Comparison of ENCODE assay signal across 14 cellular contexts in the genomic region with DNA sequence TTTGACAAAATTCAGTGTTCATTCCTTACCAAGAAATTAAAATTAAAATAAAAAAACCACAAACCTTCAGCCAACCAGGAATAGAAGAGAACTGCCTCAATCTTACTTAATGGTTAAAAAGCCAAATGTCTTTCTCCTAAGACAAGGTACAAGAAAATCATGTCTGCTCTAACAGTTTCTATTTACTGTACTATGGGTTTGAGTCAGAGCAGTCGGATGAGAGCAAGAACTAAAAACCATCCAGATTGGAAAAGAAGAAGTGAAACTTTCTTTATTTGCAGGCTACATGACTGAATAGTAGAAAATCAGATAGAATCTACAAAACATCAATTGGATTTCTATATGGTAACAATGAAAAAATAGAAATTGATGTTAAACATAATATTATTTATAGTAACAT.
DNase-seq lines count a peak whose midpoint lies in the region; ATAC-seq and TF ChIP-seq lines count a peak whose summit lies in the region.
"Had no signal": no experiment of that assay in that cellular context is flagged by ENCODE, and none has a peak within 500 bp of the region (broad histone marks: within the 10 kb centered on the region; RNA-seq: fewer than 3 reads in every experiment).

No MANE protein-coding gene starts in this region.

- ATAC-seq in HG02763 (IDR thresholded peaks at IDR 0.05; ENCODE audit: unreplicated experiment) (peak; percentile 82), HG03442 (IDR thresholded peaks at IDR 0.05; ENCODE audit: unreplicated experiment) (peak; percentile 70)

- intact Hi-C loops in uterus (cut with DNase I; ENCODE audit: low total_unique reads) = no loop called here

- no peak overlapping the region for H3K4me3 ChIP-seq in uterus

- H3K36me3 ChIP-seq in uterus = no peaks in the 10 kb centered on the region

- DNase-seq in SIG-M5 treated with dmso at 0.1 percent for 504 hours (lab: John Stamatoyannopoulos, UW; ENCODE audit: unreplicated experiment) (peak; percentile 35), SIG-M5 (lab: John Stamatoyannopoulos, UW) (no peak), uterus (no peak), retina (no peak), HuH-7 (ENCODE audit: low spot score) (no peak), T-helper 2 cell (no peak)
- DNase-seq: 8988T; activated CD4-positive, alpha-beta T cell treated with anti-CD3 and anti-CD28 coated beads for 4 hours; activated gamma-delta T cell; caudate nucleus; NCI-H510A treated with DMSO at 0.1 percent for 48 hours; stimulated activated CD4-positive, alpha-beta T cell treated with anti-CD3 and anti-CD28 coated beads, Interleukin-4, amount 100 ng/mL, for 24 hours had no signal

- no peaks in the 10 kb centered on the region for H3K27me3 ChIP-seq in uterus

- H3K4me1 ChIP-seq in uterus = peaks cover 13 to 29% of the 10 kb centered on the region in 2 donors

- no peak for TF ChIP-seq POLR2A in uterus (IDR thresholded peaks at IDR 0.05)

- peak overlapping the region; percentile 95 to 98 for H3K27ac ChIP-seq in uterus

- no peaks in the 10 kb centered on the region for H3K9me3 ChIP-seq in uterus

- TF ChIP-seq CTCF in uterus (IDR thresholded peaks at IDR 0.05) = no peak
